1 cellular context compared by ENCODE assay signal in the genomic region with DNA sequence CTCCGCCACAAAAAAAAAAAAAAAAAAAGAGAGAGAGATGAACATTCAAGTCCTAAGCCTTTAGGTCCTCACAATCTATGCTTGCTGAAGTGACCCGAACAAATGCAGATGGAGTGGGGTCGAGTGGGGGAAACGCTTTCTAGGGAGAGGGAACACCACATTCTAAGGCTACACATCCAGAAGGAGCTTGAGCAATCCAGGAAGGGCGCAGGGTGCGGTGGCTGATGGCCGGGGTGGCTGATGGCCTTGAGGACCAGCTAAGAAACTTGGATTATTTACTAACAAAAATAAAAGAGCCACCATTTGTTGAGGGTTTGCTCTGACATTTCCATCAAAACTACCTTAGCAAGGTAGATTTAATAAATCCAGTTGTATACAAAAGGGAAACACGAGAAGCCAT.
TF ChIP-seq lines count a peak whose summit lies in the region.

No MANE protein-coding gene starts in this region.

TF ChIP-seq in endothelial cell of umbilical vein, 7 proteins besides CTCF, POLR2A, EP300 and RAD21:
- TF ChIP-seq FOS (IDR thresholded peaks at IDR 0.05; ENCODE audit: borderline replicate concordance, insufficient read depth, low read length): no peak
- TF ChIP-seq POLR2AphosphoS5 (IDR thresholded peaks at IDR 0.05; ENCODE audit: insufficient read depth, low read depth, low read length): no peak
- TF ChIP-seq, protein P1, sequence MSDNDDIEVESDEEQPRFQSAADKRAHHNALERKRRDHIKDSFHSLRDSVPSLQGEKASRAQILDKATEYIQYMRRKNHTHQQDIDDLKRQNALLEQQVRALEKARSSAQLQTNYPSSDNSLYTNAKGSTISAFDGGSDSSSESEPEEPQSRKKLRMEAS (IDR thresholded peaks at IDR 0.05; ENCODE audit: insufficient read depth, insufficient read length): no peak
- TF ChIP-seq MYC (IDR thresholded peaks at IDR 0.05; ENCODE audit: low read depth, low read length): no peak
- no peak for TF ChIP-seq EZH2 (IDR thresholded peaks at IDR 0.05; ENCODE audit: borderline replicate concordance, low read depth, low read length, severe bottlenecking)
- TF ChIP-seq GATA2 (IDR thresholded peaks at IDR 0.05; ENCODE audit: insufficient read depth, insufficient read length, low read depth, low read length): no peak
- TF ChIP-seq JUN (IDR thresholded peaks at IDR 0.05; ENCODE audit: borderline replicate concordance, insufficient read depth, insufficient read length, low read depth): no peak
